11 cellular contexts compared by ENCODE assay signal in genomic region chr12:89733579-89734201, GRCh38. TPM values are rescaled to one million over a fixed set of nuclear protein-coding genes. Genes with fewer than 3 reads are reported as not detected.
DNase-seq lines count a peak whose midpoint lies in the region; ATAC-seq, FAIRE-seq and TF ChIP-seq lines count a peak whose summit lies in the region.
"Had no signal": no experiment of that assay in that cellular context is flagged by ENCODE, and none has a peak within 500 bp of the region (broad histone marks: within the 10 kb centered on the region; RNA-seq: fewer than 3 reads in every experiment).

No MANE protein-coding gene starts in this region.

- H3K9me3 Mint-ChIP-seq in osteocyte (ENCODE audit: unreplicated experiment): peaks cover 8% of the 10 kb centered on the region
- H3K9me3 Mint-ChIP-seq: endodermal cell had no signal

- no peaks in the 10 kb centered on the region for H3K9me3 ChIP-seq in HepG2 (ENCODE audit: low read length)
- H3K9me3 ChIP-seq in right lobe of liver: no peaks in the 10 kb centered on the region
- H3K9me3 ChIP-seq in SJCRH30 (replicated peaks): peaks cover 6% of the 10 kb centered on the region; the same call in 1 of the 2 replicates
- H3K9me3 ChIP-seq in fibroblast of lung (ENCODE audit: control insufficient read depth, insufficient read depth, low read depth, low read length): no peaks in the 10 kb centered on the region

- no peak overlapping the region for H3K9ac ChIP-seq in HepG2 (ENCODE audit: insufficient read depth, low read depth, low read length)
- H3K9ac ChIP-seq in fibroblast of lung (ENCODE audit: insufficient read depth, low read length): no peak overlapping the region

- no peaks in the 10 kb centered on the region for H3K36me3 Mint-ChIP-seq in osteocyte (ENCODE audit: unreplicated experiment)

- CTCF ChIA-PET in HepG2 (lab: Yijun Ruan, JAX; ENCODE audit: low intra/inter-chr PET ratio, low total read pairs): no interaction called here

- H3K79me2 ChIP-seq in HepG2 (ENCODE audit: insufficient read depth, low read length) (no peaks in the 10 kb centered on the region), fibroblast of lung (ENCODE audit: control insufficient read depth, insufficient read depth, low read length) (no peaks in the 10 kb centered on the region)

- H3K27me3 Mint-ChIP-seq in osteocyte (ENCODE audit: unreplicated experiment): no peaks in the 10 kb centered on the region

- peaks cover 15% of the 10 kb centered on the region for H3K4me1 Mint-ChIP-seq in osteocyte (ENCODE audit: unreplicated experiment)

- no peak for TF ChIP-seq CTCF in HepG2 (CRISPR knock-in tag; IDR thresholded peaks at IDR 0.05)
- no peak for TF ChIP-seq CTCF in right lobe of liver (IDR thresholded peaks at IDR 0.05)
- TF ChIP-seq CTCF in fibroblast of lung (conservative IDR thresholded peaks at IDR 0.05 in 1 of 2, IDR thresholded peaks at IDR 0.05 in 1 of 2; ENCODE audit: low read depth in 1 of 2, low read length in 2 of 2): no peak
- no peak for TF ChIP-seq CTCF in osteocyte (IDR thresholded peaks at IDR 0.05)
- TF ChIP-seq CTCF in GM20000 (IDR thresholded peaks at IDR 0.05; ENCODE audit: extremely low read depth, missing control alignments): no peak
- TF ChIP-seq CTCF in GM10266 (IDR thresholded peaks at IDR 0.05; ENCODE audit: control insufficient read depth, insufficient read depth, low read depth, missing control alignments): no peak

- TF ChIP-seq POLR2A in HepG2 (IDR thresholded peaks at IDR 0.05; ENCODE audit: insufficient read depth in 1 of 2, low read depth in 2 of 2, low read length in 2 of 2): no peak
- TF ChIP-seq POLR2A in right lobe of liver (IDR thresholded peaks at IDR 0.05): no peak

- no peak for FAIRE-seq in HepG2 (lab: Jason Lieb, UNC)

- in situ Hi-C loops in HepG2 (cut with HindIII; ENCODE audit: extremely low pct_ligation_motif_present, low pct_unique_long_range_greater_than_20kb): no loop called here

- WGBS in HepG2 (ENCODE audit: low lambda C conversion rate): 37% methylated on average over 5 of the region's 5 CpGs
- 55% methylated on average over 5 of the region's 5 CpGs for WGBS in right lobe of liver (ENCODE audit: insufficient coverage, low coverage, low lambda C conversion rate, missing lambda C conversion rate)

- POLR2A ChIA-PET in HepG2 (lab: Yijun Ruan, JAX): no interaction called here

- H3K4me3 ChIP-seq in HepG2 (replicated peaks in 1 of 3; ENCODE audit: insufficient read depth in 1 of 3, low read depth in 2 of 3, low read length in 3 of 3) (no peak overlapping the region), right lobe of liver (no peak overlapping the region), SJCRH30 (no peak overlapping the region), fibroblast of lung (replicated peaks in 1 of 4; ENCODE audit: control extremely low read depth in 1 of 4, insufficient read depth in 1 of 4, low read depth in 3 of 4, low read length in 4 of 4) (no peak overlapping the region)

- H3K36me3 ChIP-seq in HepG2 (replicated peaks in 1 of 2; ENCODE audit: control insufficient read depth in 1 of 2, insufficient read depth in 2 of 2, low read length in 2 of 2) (no peaks in the 10 kb centered on the region), right lobe of liver (no peaks in the 10 kb centered on the region), SJCRH30 (no peaks in the 10 kb centered on the region), fibroblast of lung (ENCODE audit: control insufficient read depth, insufficient read depth, low read length) (no peaks in the 10 kb centered on the region)

- H3K27me3 ChIP-seq in HepG2 (ENCODE audit: control insufficient read depth in 1 of 2, insufficient read depth in 2 of 2, low read length in 2 of 2): no peaks in the 10 kb centered on the region
- no peaks in the 10 kb centered on the region for H3K27me3 ChIP-seq in right lobe of liver
- no peaks in the 10 kb centered on the region for H3K27me3 ChIP-seq in SJCRH30
- H3K27me3 ChIP-seq in fibroblast of lung (ENCODE audit: control insufficient read depth, insufficient read depth, low read length): no peaks in the 10 kb centered on the region

- H3K4me1 ChIP-seq in HepG2 (ENCODE audit: insufficient read depth, low read length): no peaks in the 10 kb centered on the region
- H3K4me1 ChIP-seq in right lobe of liver: no peaks in the 10 kb centered on the region
- H3K4me1 ChIP-seq in SJCRH30: no peaks in the 10 kb centered on the region; the same call in 1 of the 2 replicates
- peaks cover 11% of the 10 kb centered on the region for H3K4me1 ChIP-seq in fibroblast of lung (ENCODE audit: control insufficient read depth, extremely low read depth, insufficient read depth, low read length)

- DNase-seq in HepG2 (ENCODE audit: low spot score) (no peak), right lobe of liver (no peak), SJCRH30 (peak; percentile 19 to 52), fibroblast of lung (ENCODE audit: low read depth in 2 of 2) (peak; percentile 96 to 98), osteocyte (ENCODE audit: extremely low spot score, unreplicated experiment) (no peak), GM20000 (ENCODE audit: low spot score) (no peak), GM10266 (ENCODE audit: extremely low spot score) (no peak)
- DNase-seq: C1 segment of cervical spinal cord, endodermal cell, NCI-H82 had no signal

- intact Hi-C loops in HepG2 (cut with micrococcal nuclease; ENCODE audit: unreplicated experiment) (no loop called here), right lobe of liver (cut with DNase I) (no loop called here)

- no peak overlapping the region for H2AFZ ChIP-seq in HepG2 (ENCODE audit: low read length)
- H2AFZ ChIP-seq in fibroblast of lung (ENCODE audit: low read length): no peak overlapping the region

- TF ChIP-seq RAD21 in HepG2 (CRISPR knock-in tag; IDR thresholded peaks at IDR 0.05): no peak

- H3K4me2 ChIP-seq in HepG2 (ENCODE audit: low read depth, low read length) (no peak overlapping the region), fibroblast of lung (ENCODE audit: extremely low read depth, insufficient read depth, low read length) (peak overlapping the region; percentile 1)

- ATAC-seq in HepG2: no peak
- no peak for ATAC-seq in right lobe of liver
- no peak for ATAC-seq in HG02588 (IDR thresholded peaks at IDR 0.05; ENCODE audit: unreplicated experiment)

- H3K4me3 Mint-ChIP-seq in osteocyte (ENCODE audit: unreplicated experiment): no peak overlapping the region
- H3K4me3 Mint-ChIP-seq: endodermal cell had no signal

- no peak overlapping the region for H3K27ac Mint-ChIP-seq in osteocyte (ENCODE audit: unreplicated experiment)
- H3K27ac Mint-ChIP-seq: endodermal cell had no signal

- no peaks in the 10 kb centered on the region for H4K20me1 ChIP-seq in HepG2 (ENCODE audit: insufficient read depth, low read length)
- H4K20me1 ChIP-seq in fibroblast of lung (ENCODE audit: control insufficient read depth, extremely low read depth, insufficient read depth, low read length): no peaks in the 10 kb centered on the region

- TF ChIP-seq EP300 in HepG2 (IDR thresholded peaks at IDR 0.05; ENCODE audit: low read depth in 2 of 2, low read length in 2 of 2): no peak
- TF ChIP-seq EP300 in HepG2 (CRISPR knock-in tag; IDR thresholded peaks at IDR 0.05; ENCODE audit: borderline replicate concordance): no peak

- H3K27ac ChIP-seq in HepG2 (ENCODE audit: extremely low read length, insufficient read depth, low read length) (no peak overlapping the region), right lobe of liver (no peak overlapping the region), SJCRH30 (no peak overlapping the region; the same call in 1 of the 2 replicates), fibroblast of lung (ENCODE audit: insufficient read depth, low read length) (peak overlapping the region; percentile 4)

- no TSS peak for BruUV-seq in HepG2 (replicated peaks; lab: Mats Ljungman, UMichigan)

TF ChIP-seq in HepG2, 621 proteins besides CTCF, POLR2A, EP300 and RAD21:
- TF ChIP-seq ZNF607 (CRISPR knock-in tag; IDR thresholded peaks at IDR 0.05; ENCODE audit: borderline replicate concordance) (no peak), CEBPB (IDR thresholded peaks at IDR 0.05; ENCODE audit: borderline replicate concordance, low read depth, low read length) (peak; percentile 67)

RNA-seq across cellular contexts. Expression of gene ATP2B1, which starts 25.1 kb away (rescaled TPM):
- 46.5 and 60.2 TPM in 2 replicates for total RNA-seq in HepG2 (2016; rRNA removed; fragmentation: Illumina TruSeq; extraction: Trizol)
- 8.5 and 11.5 TPM in 2 replicates for total RNA-seq in HepG2 (2016; cell fraction: cytosol; rRNA removed; fragmentation: Illumina TruSeq; extraction: Trizol; ENCODE audit: low read depth)
- 52.7 and 57.3 TPM in 2 replicates for total RNA-seq in HepG2 (2016; cell fraction: insoluble cytoplasmic fraction; rRNA removed; fragmentation: Illumina TruSeq; extraction: Trizol)
- total RNA-seq in HepG2 (2016; cell fraction: membrane; rRNA removed; fragmentation: Illumina TruSeq; extraction: Trizol): 14.5 and 16.1 TPM in 2 replicates
- total RNA-seq in HepG2 (2016; cell fraction: nucleus; rRNA removed; fragmentation: Illumina TruSeq; extraction: Trizol): 81.0 and 90.0 TPM in 2 replicates
- polyA plus RNA-seq in HepG2 (2011; rRNA removed): 12.1 and 12.6 TPM in 2 replicates
- polyA plus RNA-seq in HepG2 (2011; cell fraction: cytosol; rRNA removed): 3.3 and 7.0 TPM in 2 replicates
- 11.9 and 12.3 TPM in 2 replicates for polyA plus RNA-seq in HepG2 (2011; cell fraction: nucleus; rRNA removed)
- polyA plus RNA-seq in HepG2 (2012): 30.7 and 30.9 TPM in 2 replicates
- polyA plus RNA-seq in HepG2 (2016; cell fraction: cytosol; fragmentation: Illumina TruSeq; extraction: Trizol; ENCODE audit: low read depth): 0.71 and 1.0 TPM in 2 replicates
- 25.8 and 28.7 TPM in 2 replicates for polyA plus RNA-seq in HepG2 (2016; cell fraction: insoluble cytoplasmic fraction; fragmentation: Illumina TruSeq; extraction: Trizol; ENCODE audit: low read depth)
- 3.3 and 4.5 TPM in 2 replicates for polyA plus RNA-seq in HepG2 (2016; cell fraction: membrane; fragmentation: Illumina TruSeq; extraction: Trizol; ENCODE audit: low read depth)
- polyA plus RNA-seq in HepG2 (2016; cell fraction: nucleus; fragmentation: Illumina TruSeq; extraction: Trizol; ENCODE audit: insufficient read depth, low read depth): 61.4 and 62.9 TPM in 2 replicates
- polyA minus RNA-seq in HepG2 (2011; rRNA and poly(A)+ RNA removed; ENCODE audit: low replicate concordance): 8.3 and 27.4 TPM in 2 replicates
- polyA minus RNA-seq in HepG2 (2011; cell fraction: cytosol; rRNA and poly(A)+ RNA removed): 22.0 and 22.2 TPM in 2 replicates
- 95.1 and 96.8 TPM in 2 replicates for polyA minus RNA-seq in HepG2 (2011; cell fraction: nucleus; rRNA and poly(A)+ RNA removed)
- total RNA-seq in right lobe of liver: 10 to 100 TPM; 10.4 to 23.9 (median 17.6) TPM
- total RNA-seq in SJCRH30 (2014; rRNA removed; shearing (Covaris generic)): 160 and 181 TPM in 2 replicates
- 101 and 141 TPM in 2 replicates for total RNA-seq in fibroblast of lung
- 43.0 and 64.3 TPM in 2 replicates for polyA plus RNA-seq in fibroblast of lung
- polyA plus RNA-seq in fibroblast of lung (2012): 39.8 and 57.0 TPM in 2 replicates
- polyA minus RNA-seq in fibroblast of lung (ENCODE audit: low replicate concordance): 7.4 and 17.9 TPM in 2 replicates
- total RNA-seq in osteocyte: 45.5 and 46.6 TPM in 2 replicates

Comparison
In these comparisons a context has a peak if more than half of its experiments do, and no peak if none do; other contexts are left out.
1. DNase-seq: peak in SJCRH30 (2 of 2) and fibroblast of lung (2 of 2); none in HepG2 (single experiment), right lobe of liver (0 of 3), osteocyte (single experiment), GM20000 (single experiment) and GM10266 (single experiment).